ENCODE assay signal across 8 cellular contexts in the genomic region with DNA sequence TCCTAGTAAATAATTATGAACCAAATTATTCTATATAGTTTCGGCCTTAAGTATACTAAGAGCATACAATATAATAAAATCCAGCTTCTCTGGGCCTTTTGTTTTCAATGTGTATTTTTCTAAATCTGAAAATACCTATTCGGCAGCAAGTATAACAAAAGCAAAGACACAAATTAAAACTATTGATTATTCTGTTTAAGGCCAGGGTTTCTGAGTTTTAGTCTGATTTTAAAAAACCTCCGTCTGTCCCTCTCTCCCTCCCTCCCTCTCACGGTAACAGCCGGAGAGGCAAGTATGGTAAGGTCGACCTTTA. TPM values are rescaled to one million over a fixed set of nuclear protein-coding genes. Genes with fewer than 3 reads are reported as not detected.
DNase-seq lines count a peak whose midpoint lies in the region; ATAC-seq and TF ChIP-seq lines count a peak whose summit lies in the region.

No MANE protein-coding gene starts in this region.

- H3K27me3 Mint-ChIP-seq in natural killer cell (ENCODE audit: low read depth in 2 of 2) = peaks cover 0 to 7% of the 10 kb centered on the region in 2 donors

- ATAC-seq in natural killer cell (no peak), HG02973 (IDR thresholded peaks at IDR 0.05; ENCODE audit: unreplicated experiment) (no peak)

- no peaks in the 10 kb centered on the region for H3K36me3 ChIP-seq in Loucy (ENCODE audit: insufficient read depth, low read length)
- no peaks in the 10 kb centered on the region for H3K36me3 ChIP-seq in colonic mucosa

- H4K20me1 ChIP-seq in Loucy (ENCODE audit: insufficient read depth, low read length, poor library complexity, severe bottlenecking) = peaks cover 17% of the 10 kb centered on the region

- H3K79me2 ChIP-seq in Loucy (ENCODE audit: insufficient read depth, low read length) = peaks cover 29% of the 10 kb centered on the region

- peak overlapping the region; percentile 97 for H3K4me3 Mint-ChIP-seq in natural killer cell

- H3K9ac ChIP-seq in Loucy (ENCODE audit: low read depth, low read length, poor library complexity, severe bottlenecking) (peak overlapping the region; percentile 66), colonic mucosa (ENCODE audit: low read depth in 2 of 2, low read length in 2 of 2) (peak overlapping the region; percentile 99 to 100)

- H3K27ac ChIP-seq in colonic mucosa = peak overlapping the region; percentile 100

- intact Hi-C loops in colonic mucosa (cut with DNase I) (no loop called here), natural killer cell (cut with micrococcal nuclease) (loop anchor here (5.0 kb wide), 3 partner anchors 68 to 303 kb away; a partner anchor contains a TSS), posterior cingulate gyrus (cut with DNase I) (loop anchor here (5.0 to 10.0 kb wide), 2 partner anchors 68 to 190 kb away; no protein-coding TSS in a partner anchor)

- H3K9me2 ChIP-seq in Loucy (replicated peaks; ENCODE audit: low read depth, low read length) = no peaks in the 10 kb centered on the region

- DNase-seq in AG10803 (ENCODE audit: low read depth) (no peak), colonic mucosa (no peak), natural killer cell (no peak), germinal center (ENCODE audit: low spot score) (no peak), NCI-H2196 (lab: John Stamatoyannopoulos, UW; ENCODE audit: unreplicated experiment) (no peak), posterior cingulate gyrus (no peak)

- peaks cover 7% of the 10 kb centered on the region for H3K36me3 Mint-ChIP-seq in natural killer cell

- H3F3A ChIP-seq in Loucy (ENCODE audit: low read depth) = no peaks in the 10 kb centered on the region

- H3K4me3 ChIP-seq in AG10803 (ENCODE audit: low read length) = peak overlapping the region; percentile 95
- H3K4me3 ChIP-seq in Loucy (ENCODE audit: low read length, poor library complexity, severe bottlenecking) = peak overlapping the region; percentile 84
- H3K4me3 ChIP-seq in colonic mucosa = peak overlapping the region; percentile 78

- peaks cover 24% of the 10 kb centered on the region for H3K4me1 ChIP-seq in Loucy (ENCODE audit: insufficient read depth, low read length, poor library complexity, severe bottlenecking)
- no peaks in the 10 kb centered on the region for H3K4me1 ChIP-seq in colonic mucosa

- H3K4me1 Mint-ChIP-seq in natural killer cell = peaks cover 42 to 46% of the 10 kb centered on the region in 2 donors

- peak overlapping the region; percentile 73 for H3K4me2 ChIP-seq in Loucy (ENCODE audit: low read depth, low read length, poor library complexity, severe bottlenecking)

- H3K9me3 ChIP-seq in Loucy (ENCODE audit: insufficient read depth, low read depth, low read length) = no peaks in the 10 kb centered on the region
- H3K9me3 ChIP-seq in colonic mucosa = no peaks in the 10 kb centered on the region

- peaks cover 8% of the 10 kb centered on the region for H3K27me3 ChIP-seq in Loucy (ENCODE audit: insufficient read depth, low read length, poor library complexity, severe bottlenecking)
- H3K27me3 ChIP-seq in colonic mucosa = no peaks in the 10 kb centered on the region

- H2AFZ ChIP-seq in Loucy (ENCODE audit: low read length) = no peak overlapping the region; the same call in 1 of the 2 replicates

- H3K9me3 Mint-ChIP-seq in natural killer cell = no peaks in the 10 kb centered on the region

- peak overlapping the region; percentile 85 to 89 for H3K27ac Mint-ChIP-seq in natural killer cell

- TF ChIP-seq CTCF in AG10803 (conservative IDR thresholded peaks at IDR 0.05; ENCODE audit: low read length) (no peak; the same call in 1 of the 2 replicates), Loucy (conservative IDR thresholded peaks at IDR 0.05; ENCODE audit: low read length) (no peak), colonic mucosa (IDR thresholded peaks at IDR 0.05) (no peak), natural killer cell (IDR thresholded peaks at IDR 0.05) (no peak)

RNA-seq across cellular contexts. Expression of a gene that starts 1.5 kb away (rescaled TPM):
- total RNA-seq in colonic mucosa = 100 to 1,000 TPM; 116 to 169 TPM
- total RNA-seq in natural killer cell = 100 to 1,000 TPM in 2 of 3 donors, 10 to 100 TPM in 1; 51.1 to 123 (median 110) TPM

RNA-seq across cellular contexts. Expression of a gene that starts 29.3 kb away (rescaled TPM):
- total RNA-seq in colonic mucosa (under 1 TPM; 0.10 to 0.13 TPM), natural killer cell (not detected)
